ENCODE assay signal across 1 cellular context in the genomic region with DNA sequence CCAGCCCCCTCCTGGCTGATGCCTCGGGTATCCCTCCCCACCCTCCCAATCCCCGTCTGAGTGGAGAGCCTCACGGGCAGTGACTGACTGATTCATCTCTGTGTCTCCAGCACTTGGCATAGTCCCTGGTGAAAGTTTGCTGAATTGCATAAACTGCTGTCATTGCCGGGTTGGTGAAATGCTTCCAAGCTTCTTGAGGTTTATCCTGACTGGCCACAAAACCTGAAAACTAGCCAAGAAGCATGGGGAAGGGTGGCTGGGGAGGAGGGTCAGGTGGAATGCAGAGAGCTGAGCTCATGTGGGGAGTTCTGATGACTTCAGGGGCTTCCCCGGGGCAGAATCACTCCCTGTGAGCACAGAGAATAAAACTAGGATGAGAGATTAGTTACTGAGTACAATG.
TF ChIP-seq lines count a peak whose summit lies in the region.

No MANE protein-coding gene starts in this region.

TF ChIP-seq in H1, 55 proteins besides CTCF, POLR2A, EP300 and RAD21 (continued from another document):
- TF ChIP-seq, protein P1, sequence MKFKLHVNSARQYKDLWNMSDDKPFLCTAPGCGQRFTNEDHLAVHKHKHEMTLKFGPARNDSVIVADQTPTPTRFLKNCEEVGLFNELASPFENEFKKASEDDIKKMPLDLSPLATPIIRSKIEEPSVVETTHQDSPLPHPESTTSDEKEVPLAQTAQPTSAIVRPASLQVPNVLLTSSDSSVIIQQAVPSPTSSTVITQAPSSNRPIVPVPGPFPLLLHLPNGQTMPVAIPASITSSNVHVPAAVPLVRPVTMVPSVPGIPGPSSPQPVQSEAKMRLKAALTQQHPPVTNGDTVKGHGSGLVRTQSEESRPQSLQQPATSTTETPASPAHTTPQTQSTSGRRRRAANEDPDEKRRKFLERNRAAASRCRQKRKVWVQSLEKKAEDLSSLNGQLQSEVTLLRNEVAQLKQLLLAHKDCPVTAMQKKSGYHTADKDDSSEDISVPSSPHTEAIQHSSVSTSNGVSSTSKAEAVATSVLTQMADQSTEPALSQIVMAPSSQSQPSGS (IDR thresholded peaks at IDR 0.05; ENCODE audit: low read length), result no peak
